37 cellular contexts compared by ENCODE assay signal in the genomic region with DNA sequence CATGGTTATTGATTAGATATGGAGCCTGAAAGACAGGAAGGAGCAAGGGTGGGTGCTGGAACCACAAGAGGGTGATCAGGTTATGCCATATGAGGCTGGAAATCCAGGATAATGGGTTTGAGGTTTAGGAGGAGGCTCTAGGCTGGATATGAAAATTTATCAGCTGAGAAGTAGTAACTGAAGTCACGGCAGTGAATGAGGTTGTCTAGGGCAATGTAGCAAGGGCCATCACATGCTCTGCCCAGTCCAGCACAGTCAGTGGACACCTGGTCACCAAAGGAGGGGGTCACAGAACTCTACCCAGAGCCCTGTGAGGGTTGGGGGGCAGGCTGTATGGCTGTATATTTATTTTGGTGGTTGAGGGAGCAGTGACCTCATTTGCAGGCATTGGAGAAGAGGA. TPM values are rescaled to one million over a fixed set of nuclear protein-coding genes. Genes with fewer than 3 reads are reported as not detected.
"Had no signal": no experiment of that assay in that cellular context is flagged by ENCODE, and none has a peak within 500 bp of the region (broad histone marks: within the 10 kb centered on the region; RNA-seq: fewer than 3 reads in every experiment).

No MANE protein-coding gene starts in this region.

- H3K9me3 ChIP-seq: ascending aorta, Peyer's patch had no signal

- H3K4me3 ChIP-seq: ascending aorta, cardiac muscle cell, Peyer's patch had no signal

- H3K36me3 ChIP-seq: ascending aorta, cardiac muscle cell, Peyer's patch, WERI-Rb-1 had no signal

- DNase-seq: activated CD4-positive, alpha-beta memory T cell treated with anti-CD3 and anti-CD28 coated beads, Interleukin-2, amount 10 ng/mL, durations not matched to agents 7 days and 5 days; activated CD4-positive, alpha-beta T cell treated with anti-CD3 and anti-CD28 coated beads for 1 hour; activated CD4-positive, alpha-beta T cell treated with anti-CD3 and anti-CD28 coated beads for 48 hours; activated CD4-positive, CD25-positive, alpha-beta regulatory T cell; activated CD8-positive, alpha-beta memory T cell treated with anti-CD3 and anti-CD28 coated beads for 24 hours; activated CD8-positive, alpha-beta memory T cell treated with anti-CD3 and anti-CD28 coated beads, Interleukin-2, amount 10 ng/mL, durations not matched to agents 7 days and 5 days; activated CD8-positive, alpha-beta memory T cell treated with anti-CD3 and anti-CD28 coated beads, Interleukin-2, amount 50 U/mL, for 48 hours; activated gamma-delta T cell; activated naive CD4-positive, alpha-beta T cell treated with Interleukin-2 at 50 U/mL for 16 hours; activated naive CD8-positive, alpha-beta T cell treated with anti-CD3 and anti-CD28 coated beads, Interleukin-2, amount 10 ng/mL, durations not matched to agents 7 days and 5 days; activated T-cell treated with anti-CD3 and anti-CD28 coated beads, Interleukin-2, amount 50 U/mL, for 1 hour; activated T-cell treated with anti-CD3 and anti-CD28 coated beads, Interleukin-2, amount 50 U/mL, for 72 hours; amygdala; Karpas-422; KBM-7; NCI-H1105; NCI-H1417 treated with DMSO at 0.1 percent for 48 hours; NCI-H187 treated with DMSO at 0.1 percent for 48 hours; NCI-H2081; NCI-H2171 treated with DMSO at 0.1 percent for 48 hours; NCI-H2227 treated with DMSO at 0.1 percent for 48 hours; NCI-H446; NCI-H510A treated with DMSO at 0.1 percent for 48 hours; NCI-H69; Right ventricle myocardium superior; RPMI8226; SW 1271; T-helper 1 cell; T-helper 2 cell; T-helper 9 cell; WERI-Rb-1 had no signal

- ATAC-seq: activated CD8-positive, alpha-beta memory T cell treated with anti-CD3 and anti-CD28 coated beads, Interleukin-2, amount 10 ng/mL, durations not matched to agents 7 days and 5 days; activated T-cell treated with anti-CD3 and anti-CD28 coated beads, Interleukin-2, amount 50 U/mL, for 72 hours; activated T-helper 17 cell treated with anti-CD3 and anti-CD28 coated beads, Interleukin-2, amount 50 U/mL, for 72 hours had no signal

- H3K4me3 Mint-ChIP-seq: activated CD4-positive, alpha-beta memory T cell treated with anti-CD3 and anti-CD28 coated beads, Interleukin-2, amount 10 ng/mL, durations not matched to agents 7 days and 5 days; activated CD8-positive, alpha-beta memory T cell treated with anti-CD3 and anti-CD28 coated beads, Interleukin-2, amount 10 ng/mL, durations not matched to agents 7 days and 5 days; activated naive CD4-positive, alpha-beta T cell treated with anti-CD3 and anti-CD28 coated beads, Interleukin-2, amount 50 U/mL, for 24 hours; activated naive CD8-positive, alpha-beta T cell treated with anti-CD3 and anti-CD28 coated beads, Interleukin-2, amount 10 ng/mL, durations not matched to agents 7 days and 5 days; activated T-cell treated with anti-CD3 and anti-CD28 coated beads, Interleukin-2, amount 50 U/mL, for 72 hours; activated T-helper 17 cell treated with anti-CD3 and anti-CD28 coated beads, Interleukin-2, amount 50 U/mL, for 72 hours had no signal

- H3K9me3 Mint-ChIP-seq: activated CD4-positive, alpha-beta memory T cell treated with anti-CD3 and anti-CD28 coated beads, Interleukin-2, amount 10 ng/mL, durations not matched to agents 7 days and 5 days; activated naive CD4-positive, alpha-beta T cell treated with anti-CD3 and anti-CD28 coated beads, Interleukin-2, amount 50 U/mL, for 24 hours; activated naive CD8-positive, alpha-beta T cell treated with anti-CD3 and anti-CD28 coated beads, Interleukin-2, amount 10 ng/mL, durations not matched to agents 7 days and 5 days; activated T-cell treated with anti-CD3 and anti-CD28 coated beads, Interleukin-2, amount 50 U/mL, for 72 hours; activated T-helper 17 cell treated with anti-CD3 and anti-CD28 coated beads, Interleukin-2, amount 50 U/mL, for 72 hours had no signal

- H3K27me3 ChIP-seq: ascending aorta, cardiac muscle cell, Peyer's patch had no signal

- H3K27ac Mint-ChIP-seq: activated CD4-positive, alpha-beta memory T cell treated with anti-CD3 and anti-CD28 coated beads, Interleukin-2, amount 10 ng/mL, durations not matched to agents 7 days and 5 days; activated CD8-positive, alpha-beta memory T cell treated with anti-CD3 and anti-CD28 coated beads, Interleukin-2, amount 10 ng/mL, durations not matched to agents 7 days and 5 days; activated naive CD4-positive, alpha-beta T cell treated with anti-CD3 and anti-CD28 coated beads, Interleukin-2, amount 50 U/mL, for 24 hours; activated naive CD8-positive, alpha-beta T cell treated with anti-CD3 and anti-CD28 coated beads, Interleukin-2, amount 10 ng/mL, durations not matched to agents 7 days and 5 days; activated T-cell treated with anti-CD3 and anti-CD28 coated beads, Interleukin-2, amount 50 U/mL, for 72 hours; activated T-helper 17 cell treated with anti-CD3 and anti-CD28 coated beads, Interleukin-2, amount 50 U/mL, for 72 hours had no signal

- H3K27ac ChIP-seq: ascending aorta, cardiac muscle cell, Peyer's patch, WERI-Rb-1 had no signal

- H3K36me3 Mint-ChIP-seq: activated CD8-positive, alpha-beta memory T cell treated with anti-CD3 and anti-CD28 coated beads, Interleukin-2, amount 10 ng/mL, durations not matched to agents 7 days and 5 days; activated naive CD8-positive, alpha-beta T cell treated with anti-CD3 and anti-CD28 coated beads, Interleukin-2, amount 10 ng/mL, durations not matched to agents 7 days and 5 days had no signal

RNA-seq across cellular contexts. Expression of gene TMEM61, which starts 10.5 kb away (rescaled TPM):
- total RNA-seq: activated CD4-positive, alpha-beta memory T cell treated with anti-CD3 and anti-CD28 coated beads, Interleukin-2, amount 10 ng/mL, durations not matched to agents 7 days and 5 days; activated CD8-positive, alpha-beta memory T cell treated with anti-CD3 and anti-CD28 coated beads, Interleukin-2, amount 10 ng/mL, durations not matched to agents 7 days and 5 days; activated naive CD8-positive, alpha-beta T cell treated with anti-CD3 and anti-CD28 coated beads, Interleukin-2, amount 10 ng/mL, durations not matched to agents 7 days and 5 days; activated T-cell treated with anti-CD3 and anti-CD28 coated beads, Interleukin-2, amount 50 U/mL, for 72 hours; activated T-helper 17 cell treated with anti-CD3 and anti-CD28 coated beads, Interleukin-2, amount 50 U/mL, for 72 hours; ascending aorta; cardiac muscle cell; MCF 10A had no signal
- polyA plus RNA-seq: cardiac muscle cell had no signal

RNA-seq across cellular contexts. Expression of gene BSND, which starts 28.9 kb away (rescaled TPM):
- total RNA-seq: activated naive CD8-positive, alpha-beta T cell treated with anti-CD3 and anti-CD28 coated beads, Interleukin-2, amount 10 ng/mL, durations not matched to agents 7 days and 5 days; activated T-cell treated with anti-CD3 and anti-CD28 coated beads, Interleukin-2, amount 50 U/mL, for 72 hours; ascending aorta; cardiac muscle cell; MCF 10A; Peyer's patch; Right ventricle myocardium superior had no signal
- polyA plus RNA-seq: cardiac muscle cell had no signal
